Comparison of ENCODE assay signal across 8 cellular contexts in the genomic region with DNA sequence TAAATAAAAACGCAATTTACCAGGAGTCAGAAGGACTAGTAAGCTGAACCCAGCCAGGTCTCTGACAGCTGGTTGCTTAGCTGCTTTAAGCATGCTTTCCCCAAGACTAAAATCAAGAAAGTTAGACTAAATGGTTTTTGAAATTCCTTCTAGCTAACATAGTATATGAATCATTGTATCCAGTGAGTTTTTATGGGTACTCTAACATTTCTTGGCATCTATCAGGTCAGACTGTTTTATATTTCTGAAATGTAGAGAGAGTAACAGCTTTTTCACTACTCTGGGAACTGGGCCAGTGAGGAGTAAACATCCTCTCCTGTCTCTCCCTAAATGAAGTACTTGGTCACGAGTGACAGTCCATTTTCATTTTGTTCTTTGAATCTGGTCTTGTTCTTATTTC. TPM values are rescaled to one million over a fixed set of nuclear protein-coding genes. Genes with fewer than 3 reads are reported as not detected.
DNase-seq lines count a peak whose midpoint lies in the region; ATAC-seq and TF ChIP-seq lines count a peak whose summit lies in the region.

No MANE protein-coding gene starts in this region.

- peaks cover 7% of the 10 kb centered on the region for H3K4me1 Mint-ChIP-seq in glutamatergic neuron (ENCODE audit: low read depth, unreplicated experiment)

- H3K4me3 Mint-ChIP-seq in glutamatergic neuron (ENCODE audit: unreplicated experiment) = no peak overlapping the region

- peaks cover 5% of the 10 kb centered on the region for H3K36me3 Mint-ChIP-seq in glutamatergic neuron (ENCODE audit: unreplicated experiment)

- TF ChIP-seq CTCF in glutamatergic neuron (IDR thresholded peaks at IDR 0.05; ENCODE audit: partially characterized antibody, unreplicated experiment) = no peak

- H3K27ac Mint-ChIP-seq in glutamatergic neuron (ENCODE audit: unreplicated experiment) = peak overlapping the region; percentile 30

- ATAC-seq in SK-N-SH treated with all-trans-retinoic acid at 6 μM for 48 hours (peak; percentile 97), GM21447 (IDR thresholded peaks at IDR 0.05; ENCODE audit: unreplicated experiment) (no peak), GM21528 (IDR thresholded peaks at IDR 0.05; ENCODE audit: low FRiP score, unreplicated experiment) (no peak)

- H3K9me3 Mint-ChIP-seq in glutamatergic neuron (ENCODE audit: unreplicated experiment) = no peaks in the 10 kb centered on the region

- peaks cover 3% of the 10 kb centered on the region for H3K27me3 Mint-ChIP-seq in glutamatergic neuron (ENCODE audit: unreplicated experiment)

- DNase-seq in H4 (ENCODE audit: low spot score) (peak; percentile 84), glutamatergic neuron (no peak), smooth muscle cell of the brain vasculature (ENCODE audit: low read depth, low spot score) (peak; percentile 56), AML-193 (lab: John Stamatoyannopoulos, UW) (no peak), NCI-H82 (lab: John Stamatoyannopoulos, UW) (no peak)

TF ChIP-seq in SK-N-SH treated with all-trans-retinoic acid at 6 μM for 48 hours, 23 proteins besides CTCF, POLR2A, EP300 and RAD21:
- TF ChIP-seq CREB5 (CRISPR knock-in tag; IDR thresholded peaks at IDR 0.05; ENCODE audit: low read depth) (no peak), ISL1 (CRISPR knock-in tag; IDR thresholded peaks at IDR 0.05) (peak; percentile 85)

RNA-seq across cellular contexts. Expression of gene PKN2, which starts 47.4 kb away (rescaled TPM):
- 7.7 and 14.8 TPM in 2 replicates for total RNA-seq in H4 (2014; rRNA removed; shearing (Covaris generic))
- 39.1 TPM for total RNA-seq in glutamatergic neuron (ENCODE audit: unreplicated experiment)

Comparison
In these comparisons a context has a peak if more than half of its experiments do, and no peak if none do; other contexts are left out.
1. DNase-seq: peak in H4 (single experiment) and smooth muscle cell of the brain vasculature (single experiment); none in glutamatergic neuron (single experiment), AML-193 (0 of 2) and NCI-H82 (single experiment).